Comparison of ENCODE assay signal across 11 cellular contexts in genomic region chr19:2454199-2454961, GRCh38. TPM values are rescaled to one million over a fixed set of nuclear protein-coding genes. Genes with fewer than 3 reads are reported as not detected.
A peak's percentile ranks its signal among the peaks of the same experiment; 100 is the strongest.
DNase-seq lines count a peak whose midpoint lies in the region; TF ChIP-seq lines count a peak whose summit lies in the region.
"Had no signal": no experiment of that assay in that cellular context is flagged by ENCODE, and none has a peak within 500 bp of the region (broad histone marks: within the 10 kb centered on the region; RNA-seq: fewer than 3 reads in every experiment).

No MANE protein-coding gene starts in this region.

- no peak overlapping the region for H3K27ac Mint-ChIP-seq in activated CD4-positive, alpha-beta memory T cell treated with anti-CD3 and anti-CD28 coated beads for 36 hours

- H3K9ac ChIP-seq in BLaER1 = peak overlapping the region; percentile 98
- peak overlapping the region; percentile 45 for H3K9ac ChIP-seq in mesendoderm (ENCODE audit: low read length)

- H3K36me3 ChIP-seq in BLaER1 = peaks cover 42% of the 10 kb centered on the region
- no peaks in the 10 kb centered on the region for H3K36me3 ChIP-seq in mesendoderm (ENCODE audit: control insufficient read depth, insufficient read depth, low read length)
- no peaks in the 10 kb centered on the region for H3K36me3 ChIP-seq in vagina
- H3K36me3 ChIP-seq in sigmoid colon = no peaks in the 10 kb centered on the region
- H3K36me3 ChIP-seq: gastrocnemius medialis, lower lobe of right lung had no signal

- peak overlapping the region; percentile 83 for H3K4me3 Mint-ChIP-seq in activated CD4-positive, alpha-beta memory T cell treated with anti-CD3 and anti-CD28 coated beads for 36 hours

- H3K9me3 ChIP-seq in BLaER1 (no peaks in the 10 kb centered on the region), vagina (no peaks in the 10 kb centered on the region), sigmoid colon (no peaks in the 10 kb centered on the region)
- H3K9me3 ChIP-seq: gastrocnemius medialis, lower lobe of right lung had no signal

- H3K27ac ChIP-seq in BLaER1 = peak overlapping the region; percentile 97
- no peak overlapping the region for H3K27ac ChIP-seq in mesendoderm (ENCODE audit: low read depth, low read length)
- no peak overlapping the region for H3K27ac ChIP-seq in vagina
- H3K27ac ChIP-seq in sigmoid colon = no peak overlapping the region
- H3K27ac ChIP-seq: gastrocnemius medialis, lower lobe of right lung had no signal

- no peak overlapping the region for H4K5ac ChIP-seq in mesendoderm (ENCODE audit: low read length)

- H3K23ac ChIP-seq in mesendoderm (ENCODE audit: low read length) = no peak overlapping the region

- CTCF ChIA-PET in activated CD4-positive, alpha-beta memory T cell treated with anti-CD3 and anti-CD28 coated beads for 36 hours (lab: Charles Lee) = interaction anchor here (0.9 to 1.5 kb wide), 4 partner anchors 157 to 192 kb away, joined by 3 to 6 read pairs (median 3); no protein-coding TSS in a partner anchor

- H3K27me3 ChIP-seq in BLaER1 = no peaks in the 10 kb centered on the region
- H3K27me3 ChIP-seq in mesendoderm (ENCODE audit: insufficient read depth, low read length, poor library complexity) = no peaks in the 10 kb centered on the region
- no peaks in the 10 kb centered on the region for H3K27me3 ChIP-seq in vagina
- H3K27me3 ChIP-seq in sigmoid colon = no peaks in the 10 kb centered on the region
- H3K27me3 ChIP-seq: gastrocnemius medialis had no signal

- DNase-seq in GM12864 (ENCODE audit: low read depth) = no peak
- DNase-seq in activated CD4-positive, alpha-beta memory T cell treated with anti-CD3 and anti-CD28 coated beads for 36 hours = no peak
- DNase-seq in mesendoderm = no peak
- DNase-seq in vagina (ENCODE audit: extremely low spot score in 2 of 2) = no peak
- no peak for DNase-seq in DMS 273 (lab: John Stamatoyannopoulos, UW; ENCODE audit: unreplicated experiment)
- DNase-seq in NCI-H2171 (lab: John Stamatoyannopoulos, UW) = no peak
- DNase-seq in sigmoid colon = no peak
- DNase-seq: DMS153, gastrocnemius medialis, lower lobe of right lung had no signal

- no peak overlapping the region for H2AK5ac ChIP-seq in mesendoderm (ENCODE audit: low read length)

- H3K4me1 ChIP-seq in BLaER1 = peaks cover 62% of the 10 kb centered on the region
- no peaks in the 10 kb centered on the region for H3K4me1 ChIP-seq in mesendoderm (ENCODE audit: control insufficient read depth, low read depth, low read length)
- peaks cover 20% of the 10 kb centered on the region for H3K4me1 ChIP-seq in vagina
- H3K4me1 ChIP-seq in sigmoid colon = peaks cover 0 to 20% (median 14%) of the 10 kb centered on the region in 4 donors

- H2BK5ac ChIP-seq in mesendoderm (ENCODE audit: low read length) = no peak overlapping the region

- WGBS in mesendoderm (ENCODE audit: extremely low coverage, insufficient coverage, low lambda C conversion rate) = no CpG with 5 or more reads among the region's 19 CpGs
- WGBS in sigmoid colon, 2 donors = 91 to 93% methylated on average over 19 of the region's 19 CpGs

- H3K27me3 Mint-ChIP-seq in activated CD4-positive, alpha-beta memory T cell treated with anti-CD3 and anti-CD28 coated beads for 36 hours = no peaks in the 10 kb centered on the region

- POLR2A ChIA-PET in activated CD4-positive, alpha-beta memory T cell treated with anti-CD3 and anti-CD28 coated beads for 36 hours (lab: Charles Lee) = interaction anchor here (0.8 to 2.1 kb wide), 2 partner anchors 22 to 27 kb away, joined by 3 to 7 read pairs; partner anchors contain the start of genes GADD45B and TIMM13

- TF ChIP-seq POLR2A in vagina (IDR thresholded peaks at IDR 0.05) (no peak), sigmoid colon (IDR thresholded peaks at IDR 0.05) (no peak)

- no peak overlapping the region for H2BK15ac ChIP-seq in mesendoderm (replicated peaks; ENCODE audit: low read depth)

- intact Hi-C loops in activated CD4-positive, alpha-beta memory T cell treated with anti-CD3 and anti-CD28 coated beads for 36 hours (cut with micrococcal nuclease) = loop anchor here (10.0 kb wide), 1 partner anchor 290 kb away; the partner anchor contains the start of gene DOT1L
- intact Hi-C loops in vagina (cut with DNase I) (no loop called here), sigmoid colon (cut with DNase I) (loop anchor here (10.0 kb wide), 1 partner anchor 250 kb away; the partner anchor contains the start of gene GNG7)

- H3K79me1 ChIP-seq in mesendoderm (ENCODE audit: low read length) = peaks cover 9% of the 10 kb centered on the region

- no peak overlapping the region for H4K8ac ChIP-seq in mesendoderm (ENCODE audit: low read depth, low read length)

- TF ChIP-seq CTCF in GM12864 (IDR thresholded peaks at IDR 0.05; ENCODE audit: low read depth, low read length, missing control alignments) = no peak
- no peak for TF ChIP-seq CTCF in vagina (IDR thresholded peaks at IDR 0.05)
- TF ChIP-seq CTCF in sigmoid colon (IDR thresholded peaks at IDR 0.05) = no peak

- H3K56ac ChIP-seq in mesendoderm (ENCODE audit: low read length) = peak overlapping the region; percentile 42

- no peak overlapping the region for H3K4ac ChIP-seq in mesendoderm (ENCODE audit: low read depth, low read length)

- no peaks in the 10 kb centered on the region for H3K9me3 Mint-ChIP-seq in activated CD4-positive, alpha-beta memory T cell treated with anti-CD3 and anti-CD28 coated beads for 36 hours

- no peak overlapping the region for H2BK120ac ChIP-seq in mesendoderm (ENCODE audit: low read depth, low read length)

- peaks cover 68% of the 10 kb centered on the region for H4K20me1 ChIP-seq in BLaER1

- H3K4me3 ChIP-seq in BLaER1 = peak overlapping the region; percentile 100
- peak overlapping the region; percentile 83 for H3K4me3 ChIP-seq in GM12864 (ENCODE audit: low read depth, low read length)
- H3K4me3 ChIP-seq in mesendoderm (ENCODE audit: low read length) = no peak overlapping the region
- H3K4me3 ChIP-seq in vagina = no peak overlapping the region
- H3K4me3 ChIP-seq in sigmoid colon = no peak overlapping the region
- H3K4me3 ChIP-seq: gastrocnemius medialis, lower lobe of right lung had no signal

- no peak overlapping the region for H3K18ac ChIP-seq in mesendoderm (ENCODE audit: low read length)

- H3K4me1 Mint-ChIP-seq in activated CD4-positive, alpha-beta memory T cell treated with anti-CD3 and anti-CD28 coated beads for 36 hours (ENCODE audit: low read depth) = peaks cover 20% of the 10 kb centered on the region

- peaks cover 65% of the 10 kb centered on the region for H3K79me2 ChIP-seq in mesendoderm (ENCODE audit: control insufficient read depth, insufficient read depth, low read length)

- peaks cover 11% of the 10 kb centered on the region for H3K36me3 Mint-ChIP-seq in activated CD4-positive, alpha-beta memory T cell treated with anti-CD3 and anti-CD28 coated beads for 36 hours

- H3K4me2 ChIP-seq in BLaER1 (peak overlapping the region; percentile 96), mesendoderm (ENCODE audit: low read length) (no peak overlapping the region)

- no peak for TF ChIP-seq EP300 in sigmoid colon (IDR thresholded peaks at IDR 0.05)

RNA-seq across cellular contexts. Expression of gene LMNB2, which starts 2.4 kb away (rescaled TPM):
- 100 to 1,000 TPM; 100 to 104 TPM for total RNA-seq in activated CD4-positive, alpha-beta memory T cell treated with anti-CD3 and anti-CD28 coated beads for 36 hours
- 144 TPM for polyA plus RNA-seq in mesendoderm (2013, experiment 1 of 2)
- polyA plus RNA-seq in mesendoderm (2013, experiment 2 of 2) = 143 TPM
- total RNA-seq in vagina = 41.0 TPM
- total RNA-seq in sigmoid colon = 10 to 100 TPM in 3 of 4 donors, 1 to 10 TPM in 1; 7.4 to 19.7 (median 12.6) TPM
- 10 to 100 TPM; 15.0 to 74.4 (median 20.3) TPM for polyA plus RNA-seq in sigmoid colon

RNA-seq across cellular contexts. Expression of gene GADD45B, which starts 21.5 kb away (rescaled TPM):
- total RNA-seq in activated CD4-positive, alpha-beta memory T cell treated with anti-CD3 and anti-CD28 coated beads for 36 hours = 10 to 100 TPM; 34.5 to 38.1 TPM
- polyA plus RNA-seq in mesendoderm (2013, experiment 1 of 2) = 43.7 TPM
- polyA plus RNA-seq in mesendoderm (2013, experiment 2 of 2) = 44.8 TPM
- total RNA-seq in vagina (181 TPM), sigmoid colon (100 to 1,000 TPM in 2 of 4 donors, 10 to 100 TPM in 2; 82.0 to 708 (median 108) TPM)
- polyA plus RNA-seq in sigmoid colon = 10 to 100 TPM; 25.0 to 56.3 (median 54.7) TPM

RNA-seq across cellular contexts. Expression of gene TIMM13, which starts 27.0 kb away (rescaled TPM):
- total RNA-seq in activated CD4-positive, alpha-beta memory T cell treated with anti-CD3 and anti-CD28 coated beads for 36 hours = 10 to 100 TPM; 69.0 to 72.0 TPM
- 215 TPM for polyA plus RNA-seq in mesendoderm (2013, experiment 1 of 2)
- 208 TPM for polyA plus RNA-seq in mesendoderm (2013, experiment 2 of 2)
- 20.9 TPM for total RNA-seq in vagina
- total RNA-seq in sigmoid colon = 10 to 100 TPM; 23.6 to 29.3 (median 26.3) TPM
- 100 to 1,000 TPM in 2 of 3 donors, 10 to 100 TPM in 1; 92.2 to 135 (median 101) TPM for polyA plus RNA-seq in sigmoid colon

Comparison
In these comparisons a context has a peak if more than half of its experiments do, and no peak if none do; other contexts are left out.
1. H3K4me3 ChIP-seq: peak in BLaER1 (single experiment) and GM12864 (single experiment); none in mesendoderm (single experiment), vagina (0 of 2) and sigmoid colon (0 of 4).